Comparison of ENCODE assay signal across 8 cellular contexts in the genomic region with DNA sequence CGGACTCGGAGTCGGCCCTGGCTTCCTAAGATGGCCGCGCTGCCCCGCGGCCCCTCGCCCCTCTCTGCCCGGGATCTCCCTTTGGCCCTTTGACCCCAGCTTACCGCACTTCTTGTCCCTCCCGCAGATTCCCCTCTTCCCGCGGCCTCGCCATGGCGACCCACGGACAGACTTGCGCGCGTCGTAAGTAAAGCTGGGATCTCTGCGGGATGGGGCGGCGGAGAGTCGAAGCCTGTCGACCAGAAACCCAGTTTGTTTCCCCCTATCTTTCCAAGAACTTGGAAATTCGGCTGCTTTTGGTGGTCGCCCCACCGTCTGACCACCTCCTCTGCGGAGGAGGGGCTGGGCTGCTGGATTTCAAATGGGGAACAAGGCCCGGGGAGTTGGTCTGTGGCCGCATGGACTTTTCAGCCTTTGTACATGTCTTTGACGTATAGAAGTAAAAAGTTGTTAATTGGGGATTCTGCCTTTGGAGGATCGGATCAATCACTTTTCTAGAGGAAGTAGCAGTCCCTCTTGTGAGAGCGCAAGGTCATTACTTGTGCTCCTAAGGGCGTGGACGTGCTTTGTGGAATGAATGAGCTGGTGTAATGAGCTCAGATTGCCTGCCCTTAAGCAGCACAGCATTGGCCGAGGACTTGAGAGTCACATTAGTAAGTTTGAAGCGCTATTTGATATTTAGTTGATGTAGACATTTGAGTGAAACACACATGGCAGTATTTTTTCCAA. TPM values are rescaled to one million over a fixed set of nuclear protein-coding genes. Genes with fewer than 3 reads are reported as not detected.
A peak's percentile ranks its signal among the peaks of the same experiment; 100 is the strongest.
DNase-seq lines count a peak whose midpoint lies in the region; ATAC-seq and TF ChIP-seq lines count a peak whose summit lies in the region.

No MANE protein-coding gene starts in this region.

- peak; percentile 2 for ATAC-seq in GM18870 (IDR thresholded peaks at IDR 0.05; ENCODE audit: unreplicated experiment)
- no peak for ATAC-seq in stimulated activated memory B cell treated with anti-CD40 and anti-IgM and Interleukin-4, amounts not matched to agents 10 μg/mL and 1 μg/mL and 100 μg/mL, for 72 hours

- H3K27ac Mint-ChIP-seq in brain, result peak overlapping the region; percentile 95 to 100 (median 100)
- peak overlapping the region; percentile 97 for H3K27ac Mint-ChIP-seq in stimulated activated memory B cell treated with anti-CD40 and anti-IgM and Interleukin-4, amounts not matched to agents 10 μg/mL and 1 μg/mL and 100 μg/mL, for 72 hours

- H3K4me3 ChIP-seq in AG04450 (ENCODE audit: low read depth, low read length), result peak overlapping the region; percentile 90
- H3K4me3 ChIP-seq in Peyer's patch, result peak overlapping the region; percentile 74 to 91 (median 90)

- H3K27me3 Mint-ChIP-seq in brain, result peaks cover 9% of the 10 kb centered on the region
- no peaks in the 10 kb centered on the region for H3K27me3 Mint-ChIP-seq in stimulated activated memory B cell treated with anti-CD40 and anti-IgM and Interleukin-4, amounts not matched to agents 10 μg/mL and 1 μg/mL and 100 μg/mL, for 72 hours

- peak overlapping the region; percentile 94 to 100 (median 96) for H3K4me3 Mint-ChIP-seq in brain
- H3K4me3 Mint-ChIP-seq in stimulated activated memory B cell treated with anti-CD40 and anti-IgM and Interleukin-4, amounts not matched to agents 10 μg/mL and 1 μg/mL and 100 μg/mL, for 72 hours, result peak overlapping the region; percentile 98

- H3K36me3 ChIP-seq in Peyer's patch, result peaks cover 0 to 45% (median 0%) of the 10 kb centered on the region in 3 donors

- H3K9me3 ChIP-seq in AG04450 (ENCODE audit: control insufficient read depth, insufficient read depth, low read length), result no peaks in the 10 kb centered on the region
- H3K9me3 ChIP-seq in Peyer's patch, result no peaks in the 10 kb centered on the region

- CTCF ChIA-PET in AG04450 (lab: Charles Lee), result interaction anchor here (0.8 to 1.9 kb wide), 3 partner anchors 19 to 75 kb away, joined by 3 to 11 read pairs (median 4); no protein-coding TSS in a partner anchor

- peak; percentile 53 to 55 for TF ChIP-seq POLR2A in Peyer's patch (IDR thresholded peaks at IDR 0.05)

- no peak for TF ChIP-seq CTCF in AG04450 (IDR thresholded peaks at IDR 0.05; ENCODE audit: low read depth, low read length)
- no peak for TF ChIP-seq CTCF in Peyer's patch (IDR thresholded peaks at IDR 0.05)
- TF ChIP-seq CTCF in brain (conservative IDR thresholded peaks at IDR 0.05), result no peak

- H3K9me3 Mint-ChIP-seq in brain, result peaks cover 0 to 2% (median 0%) of the 10 kb centered on the region in 5 experiments
- H3K9me3 Mint-ChIP-seq in stimulated activated memory B cell treated with anti-CD40 and anti-IgM and Interleukin-4, amounts not matched to agents 10 μg/mL and 1 μg/mL and 100 μg/mL, for 72 hours, result no peaks in the 10 kb centered on the region

- H3K27me3 ChIP-seq in AG04450 (ENCODE audit: control insufficient read depth, insufficient read depth, low read length) (no peaks in the 10 kb centered on the region), Peyer's patch (no peaks in the 10 kb centered on the region)

- peaks cover 51% of the 10 kb centered on the region for H3K4me1 Mint-ChIP-seq in brain
- peaks cover 30% of the 10 kb centered on the region for H3K4me1 Mint-ChIP-seq in stimulated activated memory B cell treated with anti-CD40 and anti-IgM and Interleukin-4, amounts not matched to agents 10 μg/mL and 1 μg/mL and 100 μg/mL, for 72 hours

- POLR2A ChIA-PET in AG04450 (lab: Yijun Ruan, JAX), result interaction anchor here (0.6 to 5.4 kb wide), 9 partner anchors 10 to 1773 kb away, joined by 3 to 49 read pairs (median 8); a partner anchor contains a TSS

- peaks cover 0 to 27% (median 4%) of the 10 kb centered on the region in 4 donors for H3K4me1 ChIP-seq in Peyer's patch

- H3K36me3 Mint-ChIP-seq in brain, result peaks cover 45% of the 10 kb centered on the region
- peaks cover 17% of the 10 kb centered on the region for H3K36me3 Mint-ChIP-seq in stimulated activated memory B cell treated with anti-CD40 and anti-IgM and Interleukin-4, amounts not matched to agents 10 μg/mL and 1 μg/mL and 100 μg/mL, for 72 hours

- peak overlapping the region; percentile 78 for H3K27ac ChIP-seq in AG04450 (ENCODE audit: low read depth, low read length)
- H3K27ac ChIP-seq in Peyer's patch, result peak overlapping the region; percentile 92 to 99 (median 99)

- DNase-seq in AG04450 (ENCODE audit: low read depth, low spot score) (no peak), Peyer's patch (peak in 1 of 3 donors; percentile 73), kidney tubule cell (ENCODE audit: low spot score) (peak; percentile 71), globus pallidus (ENCODE audit: low spot score) (no peak), NCI-H446 treated with DMSO at 0.1 percent for 48 hours (lab: John Stamatoyannopoulos, UW) (no peak)

RNA-seq across cellular contexts. Expression of a gene that starts 0.6 kb away (rescaled TPM):
- 154 and 201 TPM in 2 replicates for polyA plus RNA-seq in AG04450 (2011; rRNA removed)
- polyA minus RNA-seq in AG04450 (2011; rRNA and poly(A)+ RNA removed), result 45.6 and 63.9 TPM in 2 replicates
- 100 to 1,000 TPM; 118 to 152 (median 138) TPM for total RNA-seq in Peyer's patch
- polyA plus RNA-seq in brain (ENCODE audit: insufficient read depth, low read depth, low replicate concordance), result 234 TPM

RNA-seq across cellular contexts. Expression of a gene that starts 24.6 kb away (rescaled TPM):
- polyA plus RNA-seq in AG04450 (2011; rRNA removed) (2.0 and 2.3 TPM in 2 replicates), brain (ENCODE audit: insufficient read depth, low read depth, low replicate concordance) (10.9 TPM)
- 0.61 and 0.97 TPM in 2 replicates for polyA minus RNA-seq in AG04450 (2011; rRNA and poly(A)+ RNA removed)
- 100 to 1,000 TPM in 3 of 4 donors, 10 to 100 TPM in 1; 86.6 to 205 (median 147) TPM for total RNA-seq in Peyer's patch
